In the genomic region with DNA sequence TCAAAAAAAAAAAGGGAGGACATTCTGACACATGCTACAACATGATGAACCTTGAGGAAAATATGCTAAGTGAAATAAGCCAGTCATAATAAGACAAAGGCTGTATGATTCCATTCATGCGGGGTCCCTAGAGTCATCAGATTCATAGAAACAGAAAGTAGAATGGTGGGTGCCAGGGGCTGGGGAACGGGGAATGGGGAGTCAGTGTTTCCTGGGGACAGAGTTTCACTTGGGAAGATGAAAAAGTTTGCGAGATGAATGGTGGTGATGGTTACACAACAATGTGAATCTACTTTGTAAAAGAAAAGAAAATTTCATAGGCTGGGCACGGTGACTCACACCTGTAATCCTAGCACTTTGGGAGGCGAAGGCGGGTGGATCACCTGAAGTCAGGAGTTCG, we compare ENCODE assay signal across 29 cellular contexts. TPM values are rescaled to one million over a fixed set of nuclear protein-coding genes. Genes with fewer than 3 reads are reported as not detected.
DNase-seq lines count a peak whose midpoint lies in the region; ATAC-seq and TF ChIP-seq lines count a peak whose summit lies in the region.
"Had no signal": no experiment of that assay in that cellular context is flagged by ENCODE, and none has a peak within 500 bp of the region (broad histone marks: within the 10 kb centered on the region; RNA-seq: fewer than 3 reads in every experiment).

No MANE protein-coding gene starts in this region.

- no peak overlapping the region for H3K4me3 ChIP-seq in GM12865 (ENCODE audit: low read depth, low read length)
- H3K4me3 ChIP-seq: gastrocnemius medialis, HAP-1, left ventricle myocardium inferior, right lobe of liver, testis had no signal

- H3K4me1 Mint-ChIP-seq in activated CD4-positive, alpha-beta T cell treated with anti-CD3 and anti-CD28 coated beads for 36 hours, result peaks cover 9% of the 10 kb centered on the region
- H3K4me1 Mint-ChIP-seq in activated naive CD8-positive, alpha-beta T cell treated with anti-CD3 and anti-CD28 coated beads for 36 hours, result peaks cover 10% of the 10 kb centered on the region
- H3K4me1 Mint-ChIP-seq: mesothelial cell of epicardium had no signal

- no peak overlapping the region for H3K4me3 Mint-ChIP-seq in activated CD4-positive, alpha-beta T cell treated with anti-CD3 and anti-CD28 coated beads for 36 hours
- no peak overlapping the region for H3K4me3 Mint-ChIP-seq in activated naive CD8-positive, alpha-beta T cell treated with anti-CD3 and anti-CD28 coated beads for 36 hours
- H3K4me3 Mint-ChIP-seq: activated T-helper 1 cell treated with anti-CD3 and anti-CD28 coated beads, Interleukin-12 subunit alpha, Interleukin-12 subunit beta, Interleukin-2, Interleukin-4 antibody, amounts not matched to agents 30 ng/mL and 10 ng/mL and 1 ng/mL, durations not matched to agents 14 hours and 24 hours and 36 hours; mesothelial cell of epicardium; naive thymus-derived CD4-positive, alpha-beta T cell had no signal

- ATAC-seq in activated CD4-positive, alpha-beta T cell treated with anti-CD3 and anti-CD28 coated beads for 36 hours, result peak; percentile 93
- ATAC-seq: gastrocnemius medialis; naive thymus-derived CD4-positive, alpha-beta T cell; right lobe of liver had no signal

- intact Hi-C loops in activated CD4-positive, alpha-beta T cell treated with anti-CD3 and anti-CD28 coated beads for 36 hours (cut with DNase I, micrococcal nuclease), result loop anchor here (1.0 to 5.0 kb wide), 4 partner anchors 13 to 36 kb away; a partner anchor contains a TSS

- no peak overlapping the region for H3K27ac Mint-ChIP-seq in activated CD4-positive, alpha-beta T cell treated with anti-CD3 and anti-CD28 coated beads for 36 hours
- H3K27ac Mint-ChIP-seq in activated naive CD8-positive, alpha-beta T cell treated with anti-CD3 and anti-CD28 coated beads for 36 hours, result no peak overlapping the region
- H3K27ac Mint-ChIP-seq: activated T-helper 1 cell treated with anti-CD3 and anti-CD28 coated beads, Interleukin-12 subunit alpha, Interleukin-12 subunit beta, Interleukin-2, Interleukin-4 antibody, amounts not matched to agents 30 ng/mL and 10 ng/mL and 1 ng/mL, durations not matched to agents 14 hours and 24 hours and 36 hours; mesothelial cell of epicardium; naive thymus-derived CD4-positive, alpha-beta T cell; progenitor cell of endocrine pancreas had no signal

- peaks cover 41% of the 10 kb centered on the region for H3K27me3 Mint-ChIP-seq in activated CD4-positive, alpha-beta T cell treated with anti-CD3 and anti-CD28 coated beads for 36 hours
- H3K27me3 Mint-ChIP-seq in activated naive CD8-positive, alpha-beta T cell treated with anti-CD3 and anti-CD28 coated beads for 36 hours, result peaks cover 19% of the 10 kb centered on the region

- CTCF ChIA-PET in activated CD4-positive, alpha-beta T cell treated with anti-CD3 and anti-CD28 coated beads for 36 hours (lab: Charles Lee), result no interaction called here

- TF ChIP-seq CTCF in GM12865 (IDR thresholded peaks at IDR 0.05; ENCODE audit: insufficient read depth, low read depth, low read length, missing control alignments), result no peak

- H3K36me3 Mint-ChIP-seq in activated CD4-positive, alpha-beta T cell treated with anti-CD3 and anti-CD28 coated beads for 36 hours (ENCODE audit: low read depth), result no peaks in the 10 kb centered on the region
- peaks cover 3% of the 10 kb centered on the region for H3K36me3 Mint-ChIP-seq in activated naive CD8-positive, alpha-beta T cell treated with anti-CD3 and anti-CD28 coated beads for 36 hours
- H3K36me3 Mint-ChIP-seq: mesothelial cell of epicardium; naive thymus-derived CD4-positive, alpha-beta T cell had no signal

- peak; percentile 55 for DNase-seq in activated CD4-positive, alpha-beta T cell treated with anti-CD3 and anti-CD28 coated beads for 36 hours
- DNase-seq in activated CD4-positive, alpha-beta T cell treated with anti-CD3 and anti-CD28 coated beads for 1 hour, result no peak
- DNase-seq in GM12865 (ENCODE audit: low read depth), result peak; percentile 44
- DNase-seq in activated naive CD8-positive, alpha-beta T cell treated with anti-CD3 and anti-CD28 coated beads for 36 hours, result peak; percentile 30
- peak; percentile 17 to 36 for DNase-seq in stimulated activated CD4-positive, alpha-beta T cell treated with anti-CD3 and anti-CD28 coated beads, Interleukin-4, amount 100 ng/mL, for 48 hours (ENCODE audit: low read depth in 2 of 2)
- no peak for DNase-seq in NK-92 (lab: John Stamatoyannopoulos, UW; ENCODE audit: unreplicated experiment)
- DNase-seq in glomerular visceral epithelial cell (ENCODE audit: extremely low spot score), result no peak
- no peak for DNase-seq in GF-D8 (lab: John Stamatoyannopoulos, UW)
- DNase-seq: activated CD4-positive, alpha-beta T cell treated with anti-CD3 and anti-CD28 coated beads, Interleukin-2, amount 50 U/mL, for 4 hours; Calu3; cerebellar nuclear complex; DMS79 treated with DMSO at 0.1 percent for 48 hours; gastrocnemius medialis; IMR-90; left ventricle myocardium inferior; naive thymus-derived CD4-positive, alpha-beta T cell; NCI-H1092; NCI-H187 treated with DMSO at 0.1 percent for 48 hours; NCI-H2171 treated with DMSO at 0.1 percent for 48 hours; NCI-H510A treated with DMSO at 0.1 percent for 48 hours; NK-92 treated with Interleukin-12 subunit alpha and Interleukin-12 subunit beta, amount 100 ng/mL, for 24 hours; right lobe of liver; Right ventricle myocardium superior; testis had no signal

- POLR2A ChIA-PET in activated CD4-positive, alpha-beta T cell treated with anti-CD3 and anti-CD28 coated beads for 36 hours (lab: Charles Lee), result no interaction called here

- H3K9me3 Mint-ChIP-seq in activated CD4-positive, alpha-beta T cell treated with anti-CD3 and anti-CD28 coated beads for 36 hours (ENCODE audit: low read depth), result no peaks in the 10 kb centered on the region
- no peaks in the 10 kb centered on the region for H3K9me3 Mint-ChIP-seq in activated naive CD8-positive, alpha-beta T cell treated with anti-CD3 and anti-CD28 coated beads for 36 hours
- H3K9me3 Mint-ChIP-seq: activated T-helper 1 cell treated with anti-CD3 and anti-CD28 coated beads, Interleukin-12 subunit alpha, Interleukin-12 subunit beta, Interleukin-2, Interleukin-4 antibody, amounts not matched to agents 30 ng/mL and 10 ng/mL and 1 ng/mL, durations not matched to agents 14 hours and 24 hours and 36 hours; mesothelial cell of epicardium had no signal

RNA-seq across cellular contexts. Expression of a gene that starts 6.1 kb away (rescaled TPM):
- not detected for total RNA-seq in activated CD4-positive, alpha-beta T cell treated with anti-CD3 and anti-CD28 coated beads for 36 hours
- total RNA-seq in activated naive CD8-positive, alpha-beta T cell treated with anti-CD3 and anti-CD28 coated beads for 36 hours, result not detected
- total RNA-seq: A172; activated T-helper 1 cell treated with anti-CD3 and anti-CD28 coated beads, Interleukin-12 subunit alpha, Interleukin-12 subunit beta, Interleukin-2, Interleukin-4 antibody, amounts not matched to agents 30 ng/mL and 10 ng/mL and 1 ng/mL, durations not matched to agents 14 hours and 24 hours and 36 hours; Calu3; IMR-90; mesothelial cell of epicardium; progenitor cell of endocrine pancreas had no signal

RNA-seq across cellular contexts. Expression of a gene that starts 9.3 kb away (rescaled TPM):
- not detected for total RNA-seq in activated CD4-positive, alpha-beta T cell treated with anti-CD3 and anti-CD28 coated beads for 36 hours
- not detected for total RNA-seq in activated naive CD8-positive, alpha-beta T cell treated with anti-CD3 and anti-CD28 coated beads for 36 hours
- total RNA-seq: A172; activated T-helper 1 cell treated with anti-CD3 and anti-CD28 coated beads, Interleukin-12 subunit alpha, Interleukin-12 subunit beta, Interleukin-2, Interleukin-4 antibody, amounts not matched to agents 30 ng/mL and 10 ng/mL and 1 ng/mL, durations not matched to agents 14 hours and 24 hours and 36 hours; Calu3; IMR-90; mesothelial cell of epicardium; progenitor cell of endocrine pancreas had no signal

RNA-seq across cellular contexts. Expression of a gene that starts 25.0 kb away (rescaled TPM):
- total RNA-seq in activated CD4-positive, alpha-beta T cell treated with anti-CD3 and anti-CD28 coated beads for 36 hours, result not detected
- total RNA-seq in activated naive CD8-positive, alpha-beta T cell treated with anti-CD3 and anti-CD28 coated beads for 36 hours, result not detected
- total RNA-seq: activated T-helper 1 cell treated with anti-CD3 and anti-CD28 coated beads, Interleukin-12 subunit alpha, Interleukin-12 subunit beta, Interleukin-2, Interleukin-4 antibody, amounts not matched to agents 30 ng/mL and 10 ng/mL and 1 ng/mL, durations not matched to agents 14 hours and 24 hours and 36 hours; Calu3; gastrocnemius medialis; IMR-90; left ventricle myocardium inferior; naive thymus-derived CD4-positive, alpha-beta T cell; Right ventricle myocardium superior had no signal

RNA-seq across cellular contexts. Expression of a gene that starts 36.1 kb away (rescaled TPM):
- 1 to 10 TPM; 2.6 to 3.5 TPM for total RNA-seq in activated CD4-positive, alpha-beta T cell treated with anti-CD3 and anti-CD28 coated beads for 36 hours
- 1 to 10 TPM; 1.5 to 1.7 TPM for total RNA-seq in activated naive CD8-positive, alpha-beta T cell treated with anti-CD3 and anti-CD28 coated beads for 36 hours
- total RNA-seq: A172; activated T-helper 1 cell treated with anti-CD3 and anti-CD28 coated beads, Interleukin-12 subunit alpha, Interleukin-12 subunit beta, Interleukin-2, Interleukin-4 antibody, amounts not matched to agents 30 ng/mL and 10 ng/mL and 1 ng/mL, durations not matched to agents 14 hours and 24 hours and 36 hours; Calu3; gastrocnemius medialis; IMR-90; mesothelial cell of epicardium; progenitor cell of endocrine pancreas had no signal

RNA-seq across cellular contexts. Expression of a gene that starts 57.4 kb away (rescaled TPM):
- 10 to 100 TPM; 90.2 to 95.2 TPM for total RNA-seq in activated CD4-positive, alpha-beta T cell treated with anti-CD3 and anti-CD28 coated beads for 36 hours
- total RNA-seq in activated naive CD8-positive, alpha-beta T cell treated with anti-CD3 and anti-CD28 coated beads for 36 hours, result 10 to 100 TPM; 83.3 to 83.8 TPM

Comparison
In these comparisons a context has a peak if more than half of its experiments do, and no peak if none do; other contexts are left out.
1. DNase-seq: peak in activated CD4-positive, alpha-beta T cell treated with anti-CD3 and anti-CD28 coated beads for 36 hours (single experiment), GM12865 (single experiment), activated naive CD8-positive, alpha-beta T cell treated with anti-CD3 and anti-CD28 coated beads for 36 hours (single experiment) and stimulated activated CD4-positive, alpha-beta T cell treated with anti-CD3 and anti-CD28 coated beads, Interleukin-4, amount 100 ng/mL, for 48 hours (2 of 2); none in activated CD4-positive, alpha-beta T cell treated with anti-CD3 and anti-CD28 coated beads for 1 hour (single experiment), NK-92 (single experiment), glomerular visceral epithelial cell (single experiment) and GF-D8 (single experiment).